Comparison of ENCODE assay signal across 2 cellular contexts in the genomic region with DNA sequence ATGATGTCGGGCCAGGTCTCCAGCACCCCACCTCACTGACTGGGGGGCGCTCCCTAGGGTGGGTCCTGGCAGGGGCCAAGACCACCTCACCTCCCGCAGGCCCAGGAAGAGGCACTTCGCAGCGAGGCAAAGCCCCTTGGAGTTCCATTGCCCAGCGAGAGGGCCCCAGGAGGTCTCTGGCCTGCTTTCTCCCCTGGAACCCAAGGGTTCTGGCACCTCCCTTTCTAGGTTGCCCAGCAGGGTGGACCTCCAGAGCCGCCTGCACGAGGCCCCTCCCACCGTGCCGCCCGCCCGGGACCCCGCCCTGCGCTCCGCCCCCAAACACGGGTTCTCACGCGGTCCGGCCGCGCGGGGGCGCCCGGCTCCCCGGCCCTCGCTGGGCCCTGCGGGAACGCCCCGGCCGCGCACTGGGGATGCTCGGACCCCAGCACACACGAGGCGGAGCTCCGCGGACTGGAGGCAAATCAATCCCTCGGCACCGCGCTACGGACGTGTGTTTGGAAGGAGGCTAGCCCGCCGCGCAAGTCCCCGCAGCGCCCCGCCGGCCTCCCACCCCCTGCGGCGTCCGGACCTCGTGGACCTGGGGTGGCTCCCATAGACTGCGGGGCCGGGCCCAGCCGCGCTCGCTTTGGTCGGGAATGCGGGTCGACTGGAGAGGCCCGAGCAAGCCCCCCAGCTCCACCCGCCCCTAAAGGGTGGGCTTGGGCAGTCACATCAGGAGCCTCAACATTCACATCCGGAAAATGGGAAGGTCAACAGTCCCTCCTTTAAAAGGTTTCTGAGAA.
TF ChIP-seq lines count a peak whose summit lies in the region.

No MANE protein-coding gene starts in this region.

TF ChIP-seq in HCT116, 20 proteins besides CTCF, POLR2A, EP300 and RAD21 (continued from another document):
- no peak for TF ChIP-seq MAX (IDR thresholded peaks at IDR 0.05)
- no peak for TF ChIP-seq CBX3 (IDR thresholded peaks at IDR 0.05; ENCODE audit: low read depth)
- TF ChIP-seq SP1 (IDR thresholded peaks at IDR 0.05; ENCODE audit: low read depth), result no peak
- no peak for TF ChIP-seq ELF1 (IDR thresholded peaks at IDR 0.05; ENCODE audit: borderline replicate concordance, low read depth)
- TF ChIP-seq, protein P1, sequence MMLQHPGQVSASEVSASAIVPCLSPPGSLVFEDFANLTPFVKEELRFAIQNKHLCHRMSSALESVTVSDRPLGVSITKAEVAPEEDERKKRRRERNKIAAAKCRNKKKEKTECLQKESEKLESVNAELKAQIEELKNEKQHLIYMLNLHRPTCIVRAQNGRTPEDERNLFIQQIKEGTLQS (IDR thresholded peaks at IDR 0.05), result no peak
- TF ChIP-seq SRF (IDR thresholded peaks at IDR 0.05; ENCODE audit: low read depth), result no peak
- TF ChIP-seq EGR1 (IDR thresholded peaks at IDR 0.05; ENCODE audit: low read depth), result no peak
- no peak for TF ChIP-seq JUND (IDR thresholded peaks at IDR 0.05)
- TF ChIP-seq REST (IDR thresholded peaks at IDR 0.05; ENCODE audit: low read depth), result no peak
TF ChIP-seq in HCT116: peak in this region for 0.

TF ChIP-seq in K562, 482 proteins besides CTCF, POLR2A, EP300 and RAD21 (continued from another document):
- TF ChIP-seq, protein P2, sequence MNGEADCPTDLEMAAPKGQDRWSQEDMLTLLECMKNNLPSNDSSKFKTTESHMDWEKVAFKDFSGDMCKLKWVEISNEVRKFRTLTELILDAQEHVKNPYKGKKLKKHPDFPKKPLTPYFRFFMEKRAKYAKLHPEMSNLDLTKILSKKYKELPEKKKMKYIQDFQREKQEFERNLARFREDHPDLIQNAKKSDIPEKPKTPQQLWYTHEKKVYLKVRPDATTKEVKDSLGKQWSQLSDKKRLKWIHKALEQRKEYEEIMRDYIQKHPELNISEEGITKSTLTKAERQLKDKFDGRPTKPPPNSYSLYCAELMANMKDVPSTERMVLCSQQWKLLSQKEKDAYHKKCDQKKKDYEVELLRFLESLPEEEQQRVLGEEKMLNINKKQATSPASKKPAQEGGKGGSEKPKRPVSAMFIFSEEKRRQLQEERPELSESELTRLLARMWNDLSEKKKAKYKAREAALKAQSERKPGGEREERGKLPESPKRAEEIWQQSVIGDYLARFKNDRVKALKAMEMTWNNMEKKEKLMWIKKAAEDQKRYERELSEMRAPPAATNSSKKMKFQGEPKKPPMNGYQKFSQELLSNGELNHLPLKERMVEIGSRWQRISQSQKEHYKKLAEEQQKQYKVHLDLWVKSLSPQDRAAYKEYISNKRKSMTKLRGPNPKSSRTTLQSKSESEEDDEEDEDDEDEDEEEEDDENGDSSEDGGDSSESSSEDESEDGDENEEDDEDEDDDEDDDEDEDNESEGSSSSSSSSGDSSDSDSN (IDR thresholded peaks at IDR 0.05; ENCODE audit: borderline replicate concordance in 1 of 2, low read depth in 2 of 2, low read length in 2 of 2), result 0 out of 4 replicates have a peak, but pooled peaks of 1 of the 2 experiments have one; percentile 56
- TF ChIP-seq CREM (IDR thresholded peaks at IDR 0.05; ENCODE audit: low read depth) (peak; percentile 20; the same call in 1 of the 2 replicates), ADNP (tag; IDR thresholded peaks at IDR 0.05) (peak; percentile 73), CTCFL (IDR thresholded peaks at IDR 0.05; ENCODE audit: borderline replicate concordance, insufficient read depth, low read depth, low read length, poor library complexity, severe bottlenecking) (peak; percentile 93), RB1 (IDR thresholded peaks at IDR 0.05; ENCODE audit: low read depth) (peak; percentile 54; the same call in 1 of the 2 replicates), NBN (IDR thresholded peaks at IDR 0.05; ENCODE audit: low read depth) (no peak), ZBTB7A (IDR thresholded peaks at IDR 0.05; ENCODE audit: borderline replicate concordance, control insufficient read depth, low read depth, low read length) (peak; percentile 50; the same call in 1 of the 2 replicates), YY1 (IDR thresholded peaks at IDR 0.05; ENCODE audit: borderline replicate concordance in 1 of 3, control insufficient read depth in 1 of 3, extremely low read depth in 1 of 3, insufficient read depth in 3 of 3, insufficient read length in 1 of 3, insufficient replicate concordance in 2 of 3, low read depth in 1 of 3, low read length in 2 of 3) (peak in 2 of 3 experiments; percentile 10), CXXC5 (CRISPR knock-in tag; IDR thresholded peaks at IDR 0.05) (peak; percentile 40; the same call in 1 of the 2 replicates), BCOR (IDR thresholded peaks at IDR 0.05) (peak; percentile 47; the same call in 1 of the 2 replicates), FOXK1 (CRISPR knock-in tag; IDR thresholded peaks at IDR 0.05; ENCODE audit: borderline replicate concordance) (no peak), KDM1A (IDR thresholded peaks at IDR 0.05) (peak; percentile 33 to 48; a peak in 1 of 4 replicates), FOSL1 (tag; conservative IDR thresholded peaks at IDR 0.05) (no peak)
- TF ChIP-seq, protein P3, sequence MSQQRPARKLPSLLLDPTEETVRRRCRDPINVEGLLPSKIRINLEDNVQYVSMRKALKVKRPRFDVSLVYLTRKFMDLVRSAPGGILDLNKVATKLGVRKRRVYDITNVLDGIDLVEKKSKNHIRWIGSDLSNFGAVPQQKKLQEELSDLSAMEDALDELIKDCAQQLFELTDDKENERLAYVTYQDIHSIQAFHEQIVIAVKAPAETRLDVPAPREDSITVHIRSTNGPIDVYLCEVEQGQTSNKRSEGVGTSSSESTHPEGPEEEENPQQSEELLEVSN (IDR thresholded peaks at IDR 0.05; ENCODE audit: borderline replicate concordance in 1 of 2, extremely low read depth in 1 of 2, insufficient read depth in 1 of 2, insufficient read length in 1 of 2, low read depth in 1 of 2, low read length in 1 of 2, poor library complexity in 1 of 2, severe bottlenecking in 1 of 2), result peak in 1 of 2 experiments; percentile 45
- TF ChIP-seq, protein P4, sequence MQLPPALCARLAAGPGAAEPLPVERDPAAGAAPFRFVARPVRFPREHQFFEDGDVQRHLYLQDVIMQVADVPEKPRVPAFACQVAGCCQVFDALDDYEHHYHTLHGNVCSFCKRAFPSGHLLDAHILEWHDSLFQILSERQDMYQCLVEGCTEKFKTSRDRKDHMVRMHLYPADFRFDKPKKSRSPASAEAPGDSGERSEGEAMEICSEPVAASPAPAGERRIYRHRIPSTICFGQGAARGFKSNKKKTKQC (CRISPR knock-in tag; IDR thresholded peaks at IDR 0.05), result no peak
